ENCODE assay signal across 15 cellular contexts in the genomic region with DNA sequence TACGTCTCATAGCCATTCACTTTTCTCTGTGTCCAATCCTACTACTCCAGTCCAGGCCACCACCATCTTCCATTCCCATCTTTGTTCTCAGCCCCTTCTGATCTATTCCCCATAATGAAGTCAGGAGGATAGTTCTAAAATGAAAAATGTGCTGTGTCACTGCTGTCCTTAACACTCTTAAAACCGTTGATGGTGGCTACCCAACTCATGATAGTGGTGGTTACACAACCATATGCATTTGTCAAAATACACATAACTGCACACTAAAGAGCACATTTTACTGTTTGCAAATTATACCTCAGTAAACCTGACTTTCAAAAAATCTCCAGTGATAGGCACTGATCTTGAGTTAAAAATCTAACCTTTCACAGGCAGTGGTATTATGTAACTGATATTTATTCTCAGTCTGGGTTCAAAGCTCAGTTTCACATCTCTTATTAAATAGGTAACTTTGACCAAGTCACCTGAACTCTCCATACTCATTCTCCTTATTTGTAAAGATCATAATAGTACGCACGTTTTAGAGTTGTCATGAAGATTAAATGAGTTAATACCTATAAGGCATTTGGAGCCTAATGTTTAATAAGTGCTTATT. TPM values are rescaled to one million over a fixed set of nuclear protein-coding genes. Genes with fewer than 3 reads are reported as not detected.
DNase-seq lines count a peak whose midpoint lies in the region; ATAC-seq, FAIRE-seq and TF ChIP-seq lines count a peak whose summit lies in the region.
"Had no signal": no experiment of that assay in that cellular context is flagged by ENCODE, and none has a peak within 500 bp of the region (broad histone marks: within the 10 kb centered on the region; RNA-seq: fewer than 3 reads in every experiment).

No MANE protein-coding gene starts in this region.

- H3K4me3 ChIP-seq in liver (ENCODE audit: low read depth in 1 of 3, low read length in 3 of 3) (no peak overlapping the region), HepG2 (replicated peaks in 1 of 3; ENCODE audit: insufficient read depth in 1 of 3, low read depth in 2 of 3, low read length in 3 of 3) (no peak overlapping the region), K562 (no peak overlapping the region)
- H3K4me3 ChIP-seq: HAP-1 had no signal

- WGBS in liver, result 57% methylated on average over 4 of the region's 4 CpGs
- WGBS in HepG2 (ENCODE audit: low lambda C conversion rate), result 23% methylated on average over 4 of the region's 4 CpGs
- 28% methylated on average over 4 of the region's 4 CpGs for WGBS in K562 (ENCODE audit: insufficient coverage, low coverage, missing lambda C conversion rate)

- DNase-seq in HepG2 (ENCODE audit: low spot score), result no peak
- peak; percentile 30 for DNase-seq in MV-4-11 (lab: John Stamatoyannopoulos, UW)
- DNase-seq in K562 (ENCODE audit: extremely low read depth in 1 of 4, low spot score in 3 of 4), result peak in 1 of 4 experiments; percentile 32
- no peak for DNase-seq in KG1 (lab: John Stamatoyannopoulos, UW)
- DNase-seq in ACHN, result no peak
- DNase-seq in NCI-H1930 (lab: John Stamatoyannopoulos, UW), result no peak
- DNase-seq: Caco-2; CD8-positive, alpha-beta memory T cell; DND-41; GDM1 had no signal

- no peaks in the 10 kb centered on the region for H4K20me1 ChIP-seq in HepG2 (ENCODE audit: insufficient read depth, low read length)
- H4K20me1 ChIP-seq in K562 (replicated peaks; ENCODE audit: control insufficient read depth, insufficient read depth, low read length), result no peaks in the 10 kb centered on the region

- TF ChIP-seq CTCF in liver (IDR thresholded peaks at IDR 0.05; ENCODE audit: low read depth, low read length, missing input control) (no peak), HepG2 (CRISPR knock-in tag; IDR thresholded peaks at IDR 0.05) (no peak), K562 (IDR thresholded peaks at IDR 0.05 in 2 of 3, conservative IDR thresholded peaks at IDR 0.05 in 1 of 3; ENCODE audit: insufficient read depth in 2 of 3, low read depth in 1 of 3, low read length in 3 of 3) (no peak)

- CTCF ChIA-PET in HepG2 (lab: Yijun Ruan, JAX; ENCODE audit: low intra/inter-chr PET ratio, low total read pairs) (no interaction called here), K562 (lab: Yijun Ruan, JAX; ENCODE audit: low intra/inter-chr PET ratio) (no interaction called here)

- FAIRE-seq in HepG2 (lab: Jason Lieb, UNC) (no peak), K562 (lab: Jason Lieb, UNC) (no peak)
- FAIRE-seq: GM19239, H1 had no signal

- ATAC-seq in HepG2, result no peak
- ATAC-seq in K562, result peak; percentile 21; the same call in 1 of the 3 replicates
- ATAC-seq in HG03196 (IDR thresholded peaks at IDR 0.05; ENCODE audit: unreplicated experiment), result no peak

- no peak for TF ChIP-seq POLR2A in HepG2 (IDR thresholded peaks at IDR 0.05; ENCODE audit: insufficient read depth in 1 of 2, low read depth in 2 of 2, low read length in 2 of 2)
- TF ChIP-seq POLR2A in K562 (conservative IDR thresholded peaks at IDR 0.05), result no peak

- POLR2A ChIA-PET in HepG2 (lab: Yijun Ruan, JAX), result no interaction called here
- POLR2A ChIA-PET in K562 (lab: Yijun Ruan, JAX), result no interaction called here

- no peaks in the 10 kb centered on the region for H3K9me1 ChIP-seq in K562 (ENCODE audit: control insufficient read depth, insufficient read depth, low read length)

- TF ChIP-seq EP300 in HepG2 (IDR thresholded peaks at IDR 0.05; ENCODE audit: low read depth in 2 of 2, low read length in 2 of 2) (no peak), HepG2 (CRISPR knock-in tag; IDR thresholded peaks at IDR 0.05; ENCODE audit: borderline replicate concordance) (no peak), K562 (IDR thresholded peaks at IDR 0.05; ENCODE audit: low read length) (peak; percentile 24; the same call in 1 of the 2 replicates)

- H3K27me3 ChIP-seq in liver (ENCODE audit: control insufficient read depth in 4 of 4, insufficient read depth in 4 of 4, low read length in 3 of 4) (no peaks in the 10 kb centered on the region), HepG2 (ENCODE audit: control insufficient read depth in 1 of 2, insufficient read depth in 2 of 2, low read length in 2 of 2) (no peaks in the 10 kb centered on the region), K562 (ENCODE audit: control insufficient read depth in 2 of 2, insufficient read depth in 2 of 2, low read length in 2 of 2) (no peaks in the 10 kb centered on the region)

- no peaks in the 10 kb centered on the region for H3K36me3 ChIP-seq in liver (ENCODE audit: control insufficient read depth in 4 of 4, insufficient read depth in 3 of 4, low read depth in 1 of 4, low read length in 3 of 4)
- no peaks in the 10 kb centered on the region for H3K36me3 ChIP-seq in HepG2 (replicated peaks in 1 of 2; ENCODE audit: control insufficient read depth in 1 of 2, insufficient read depth in 2 of 2, low read length in 2 of 2)
- no peaks in the 10 kb centered on the region for H3K36me3 ChIP-seq in K562 (ENCODE audit: control insufficient read depth, insufficient read depth, low read length)
- H3K36me3 ChIP-seq: HAP-1 had no signal

- no peak overlapping the region for H2AFZ ChIP-seq in HepG2 (ENCODE audit: low read length)
- peak overlapping the region; percentile 57 for H2AFZ ChIP-seq in K562 (ENCODE audit: low read depth, low read length)

- in situ Hi-C loops in HepG2 (cut with HindIII; ENCODE audit: extremely low pct_ligation_motif_present, low pct_unique_long_range_greater_than_20kb), result no loop called here
- in situ Hi-C loops in K562 (cut with MboI), result no loop called here
- in situ Hi-C loops in ACHN (cut with HindIII; ENCODE audit: low pct_ligation_motif_present, low pct_unique_long_range_greater_than_20kb, low sequenced_read_pairs), result no loop called here

- intact Hi-C loops in HepG2 (cut with micrococcal nuclease; ENCODE audit: unreplicated experiment), result no loop called here
- intact Hi-C loops in K562 (cut with micrococcal nuclease), result no loop called here

- H3K27ac ChIP-seq in liver (ENCODE audit: low read depth in 1 of 2, low read length in 2 of 2) (no peak overlapping the region), HepG2 (ENCODE audit: extremely low read length, insufficient read depth, low read length) (no peak overlapping the region), K562 (ENCODE audit: extremely low read depth, low read depth, low read length) (peak overlapping the region; percentile 1; the same call in 1 of the 3 replicates)

- H3K9ac ChIP-seq in liver (ENCODE audit: low read depth in 1 of 2, low read length in 2 of 2) (no peak overlapping the region), HepG2 (ENCODE audit: insufficient read depth, low read depth, low read length) (no peak overlapping the region), K562 (ENCODE audit: insufficient read depth in 1 of 2, low read depth in 2 of 2, low read length in 2 of 2) (no peak overlapping the region)

- no TSS peak for BruUV-seq in HepG2 (replicated peaks; lab: Mats Ljungman, UMichigan)
- no TSS peak for BruUV-seq in K562 (replicated peaks; lab: Mats Ljungman, UMichigan)

- H3K79me2 ChIP-seq in HepG2 (ENCODE audit: insufficient read depth, low read length) (no peaks in the 10 kb centered on the region), K562 (ENCODE audit: control insufficient read depth, insufficient read depth, low read length) (no peaks in the 10 kb centered on the region)

- H3K4me1 ChIP-seq in liver (ENCODE audit: control insufficient read depth in 4 of 4, insufficient read depth in 4 of 4, low read length in 3 of 4) (peaks cover 7 to 12% (median 8%) of the 10 kb centered on the region in 4 donors), HepG2 (ENCODE audit: insufficient read depth, low read length) (no peaks in the 10 kb centered on the region), K562 (replicated peaks in 1 of 2; ENCODE audit: control insufficient read depth in 2 of 2, insufficient read depth in 2 of 2, low read length in 2 of 2) (peaks cover 12 to 41% of the 10 kb centered on the region in 2 experiments)
- H3K4me1 ChIP-seq: HAP-1 had no signal

- peak in 1 of 2 donors; percentile 6 for TF ChIP-seq RAD21 in liver (IDR thresholded peaks at IDR 0.05)
- no peak for TF ChIP-seq RAD21 in HepG2 (CRISPR knock-in tag; IDR thresholded peaks at IDR 0.05)
- TF ChIP-seq RAD21 in K562 (CRISPR knock-in tag; conservative IDR thresholded peaks at IDR 0.05 in 1 of 2, IDR thresholded peaks at IDR 0.05 in 1 of 2), result no peak

- H3K9me3 ChIP-seq in liver (ENCODE audit: control insufficient read depth in 4 of 4, low read length in 3 of 4), result no peaks in the 10 kb centered on the region
- H3K9me3 ChIP-seq in HepG2 (ENCODE audit: low read length), result no peaks in the 10 kb centered on the region
- H3K9me3 ChIP-seq in K562 (replicated peaks; ENCODE audit: control insufficient read depth, insufficient read depth, low read depth, low read length), result no peaks in the 10 kb centered on the region
- H3K9me3 ChIP-seq: Caco-2, HAP-1 had no signal

- no peak overlapping the region for H3K4me2 ChIP-seq in HepG2 (ENCODE audit: low read depth, low read length)
- H3K4me2 ChIP-seq in K562 (ENCODE audit: insufficient read depth, low read length), result no peak overlapping the region

RNA-seq across cellular contexts. Expression of a gene that starts 24.6 kb away (rescaled TPM):
- total RNA-seq in liver, result 1 to 10 TPM; 4.0 to 7.6 TPM
- polyA plus RNA-seq in liver, result 1 to 10 TPM; 1.2 to 3.6 TPM
- not detected in 2 replicates for total RNA-seq in HepG2 (2016; rRNA removed; fragmentation: Illumina TruSeq; extraction: Trizol)
- total RNA-seq in HepG2 (2016; cell fraction: cytosol; rRNA removed; fragmentation: Illumina TruSeq; extraction: Trizol; ENCODE audit: low read depth), result not detected in 2 replicates
- not detected in 2 replicates for total RNA-seq in HepG2 (2016; cell fraction: insoluble cytoplasmic fraction; rRNA removed; fragmentation: Illumina TruSeq; extraction: Trizol)
- not detected in 2 replicates for total RNA-seq in HepG2 (2016; cell fraction: membrane; rRNA removed; fragmentation: Illumina TruSeq; extraction: Trizol)
- not detected in 2 replicates for total RNA-seq in HepG2 (2016; cell fraction: nucleus; rRNA removed; fragmentation: Illumina TruSeq; extraction: Trizol)
- polyA plus RNA-seq in HepG2 (2011; rRNA removed), result 0.01 TPM in 1 of 2 replicates, not detected in the other
- not detected in 2 replicates for polyA plus RNA-seq in HepG2 (2011; cell fraction: cytosol; rRNA removed)
- polyA plus RNA-seq in HepG2 (2011; cell fraction: nucleus; rRNA removed), result not detected in 2 replicates
- not detected in 2 replicates for polyA plus RNA-seq in HepG2 (2012)
- not detected in 2 replicates for polyA plus RNA-seq in HepG2 (2016; cell fraction: cytosol; fragmentation: Illumina TruSeq; extraction: Trizol; ENCODE audit: low read depth)
- not detected in 2 replicates for polyA plus RNA-seq in HepG2 (2016; cell fraction: insoluble cytoplasmic fraction; fragmentation: Illumina TruSeq; extraction: Trizol; ENCODE audit: low read depth)
- not detected in 2 replicates for polyA plus RNA-seq in HepG2 (2016; cell fraction: membrane; fragmentation: Illumina TruSeq; extraction: Trizol; ENCODE audit: low read depth)
- polyA plus RNA-seq in HepG2 (2016; cell fraction: nucleus; fragmentation: Illumina TruSeq; extraction: Trizol; ENCODE audit: insufficient read depth, low read depth), result not detected in 2 replicates
- polyA minus RNA-seq in HepG2 (2011; rRNA and poly(A)+ RNA removed; ENCODE audit: low replicate concordance), result 0.06 and 2.5 TPM in 2 replicates
- not detected in 2 replicates for polyA minus RNA-seq in HepG2 (2011; cell fraction: cytosol; rRNA and poly(A)+ RNA removed)
- polyA minus RNA-seq in HepG2 (2011; cell fraction: nucleus; rRNA and poly(A)+ RNA removed), result not detected in 2 replicates
- total RNA-seq in K562 (2011; cell fraction: chromatin; rRNA removed; ENCODE audit: low replicate concordance), result 0.23 and 0.53 TPM in 2 replicates
- total RNA-seq in K562 (2011; cell fraction: nucleolus; rRNA removed), result 0.26 and 0.50 TPM in 2 replicates
- not detected in 2 replicates for total RNA-seq in K562 (2011; cell fraction: nucleoplasm; rRNA removed)
- total RNA-seq in K562 (2014; rRNA removed), result 0.12 TPM in 1 of 2 replicates, not detected in the other
- 0.04 TPM in 1 of 2 replicates, not detected in the other for total RNA-seq in K562 (2014; rRNA removed; fragmentation: Illumina TruSeq; extraction: Trizol)
- 0.04 and 0.07 TPM in 2 replicates for total RNA-seq in K562 (2015; rRNA removed; fragmentation: Illumina TruSeq; extraction: Trizol)
- total RNA-seq in K562 (2021), result 0.04 TPM in 2 replicates
- 0.18 TPM in 1 of 2 replicates, not detected in the other for polyA plus RNA-seq in K562 (2011; rRNA removed)
- 0.18 TPM in 1 of 2 replicates, not detected in the other for polyA plus RNA-seq in K562 (2011; cell fraction: cytosol; rRNA removed)
- 0.08 and 0.37 TPM in 2 replicates for polyA plus RNA-seq in K562 (2011; cell fraction: nucleus; rRNA removed)
- 0.04 TPM in 1 of 2 replicates, not detected in the other for polyA plus RNA-seq in K562 (2012)
- polyA plus RNA-seq in K562 (2014; fragmentation: Illumina TruSeq; extraction: Trizol), result 0.03 TPM in 1 of 2 replicates, not detected in the other
- polyA plus RNA-seq in K562 (2014; fragmentation: Nextera tagmentation; extraction: Ambion mirVana), result under 1 TPM in 1 of 2 experiments, not detected in 1; 0.01 TPM
- polyA plus RNA-seq in K562 (2014; rRNA removed), result 0.07 and 0.09 TPM in 2 replicates
- polyA minus RNA-seq in K562 (2011; rRNA and poly(A)+ RNA removed), result 0.56 TPM in 1 of 2 replicates, not detected in the other
- not detected in 2 replicates for polyA minus RNA-seq in K562 (2011; cell fraction: cytosol; rRNA and poly(A)+ RNA removed)
- polyA minus RNA-seq in K562 (2011; cell fraction: nucleus; rRNA and poly(A)+ RNA removed), result 0.22 and 0.40 TPM in 2 replicates
- total RNA-seq: Caco-2 had no signal
